In the genomic region with DNA sequence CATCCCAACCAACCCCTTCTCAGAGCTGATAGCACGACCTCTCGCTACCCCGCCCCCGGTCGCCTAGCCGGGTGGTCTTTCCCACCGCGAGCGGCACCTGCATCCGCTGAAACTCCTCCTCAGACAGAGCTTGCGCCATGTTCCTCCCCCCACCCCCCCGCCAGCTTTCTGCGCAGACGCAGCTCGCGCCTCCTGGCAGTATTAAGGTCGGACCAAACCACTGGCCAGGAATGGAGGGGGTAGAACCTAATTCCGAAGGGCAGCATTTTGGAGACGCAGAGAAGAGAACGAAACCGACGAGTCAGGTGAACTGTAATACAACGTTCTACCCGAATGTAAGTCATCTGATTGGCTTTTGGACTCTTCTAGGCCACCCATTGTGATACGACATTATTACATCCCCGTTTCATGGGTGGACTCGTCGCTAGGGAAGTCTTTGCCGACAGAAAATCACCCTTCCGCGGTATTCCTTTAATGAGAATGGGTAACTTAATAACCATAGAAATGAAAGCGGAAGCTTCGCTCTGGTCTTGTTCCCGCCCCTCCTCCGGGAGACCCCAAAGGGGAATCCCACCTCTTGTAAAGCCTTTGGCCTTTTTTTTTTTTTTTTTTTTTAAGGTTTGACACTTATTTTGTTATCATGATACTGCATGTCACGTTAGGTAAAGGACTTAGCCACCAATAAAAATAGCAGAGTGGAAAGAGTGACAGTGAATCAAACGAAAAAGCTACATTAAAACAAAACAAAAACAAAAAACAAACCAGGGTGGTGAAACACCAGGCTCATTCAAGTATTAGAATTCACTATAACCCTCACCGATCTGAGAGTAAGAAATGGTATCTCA, we compare ENCODE assay signal across 8 cellular contexts. TPM values are rescaled to one million over a fixed set of nuclear protein-coding genes. Genes with fewer than 3 reads are reported as not detected.
A peak's percentile ranks its signal among the peaks of the same experiment; 100 is the strongest.
DNase-seq lines count a peak whose midpoint lies in the region; ATAC-seq and TF ChIP-seq lines count a peak whose summit lies in the region.

A gene with protein sequence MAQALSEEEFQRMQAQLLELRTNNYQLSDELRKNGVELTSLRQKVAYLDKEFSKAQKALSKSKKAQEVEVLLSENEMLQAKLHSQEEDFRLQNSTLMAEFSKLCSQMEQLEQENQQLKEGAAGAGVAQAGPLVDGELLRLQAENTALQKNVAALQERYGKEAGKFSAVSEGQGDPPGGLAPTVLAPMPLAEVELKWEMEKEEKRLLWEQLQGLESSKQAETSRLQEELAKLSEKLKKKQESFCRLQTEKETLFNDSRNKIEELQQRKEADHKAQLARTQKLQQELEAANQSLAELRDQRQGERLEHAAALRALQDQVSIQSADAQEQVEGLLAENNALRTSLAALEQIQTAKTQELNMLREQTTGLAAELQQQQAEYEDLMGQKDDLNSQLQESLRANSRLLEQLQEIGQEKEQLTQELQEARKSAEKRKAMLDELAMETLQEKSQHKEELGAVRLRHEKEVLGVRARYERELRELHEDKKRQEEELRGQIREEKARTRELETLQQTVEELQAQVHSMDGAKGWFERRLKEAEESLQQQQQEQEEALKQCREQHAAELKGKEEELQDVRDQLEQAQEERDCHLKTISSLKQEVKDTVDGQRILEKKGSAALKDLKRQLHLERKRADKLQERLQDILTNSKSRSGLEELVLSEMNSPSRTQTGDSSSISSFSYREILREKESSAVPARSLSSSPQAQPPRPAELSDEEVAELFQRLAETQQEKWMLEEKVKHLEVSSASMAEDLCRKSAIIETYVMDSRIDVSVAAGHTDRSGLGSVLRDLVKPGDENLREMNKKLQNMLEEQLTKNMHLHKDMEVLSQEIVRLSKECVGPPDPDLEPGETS (minus strand): TSS at position 174 of the 845 bp plus-strand sequence. CDS start 35 bp downstream, at position 139.

- no peaks in the 10 kb centered on the region for H3K36me3 ChIP-seq in colonic mucosa

- H3K4me3 ChIP-seq in colonic mucosa: peak within 1 kb of the TSS; percentile 60

- no peaks in the 10 kb centered on the region for H3K27me3 ChIP-seq in colonic mucosa

- peak; percentile 78 for TF ChIP-seq POLR2A in GM19099 (IDR thresholded peaks at IDR 0.05; ENCODE audit: extremely low read depth, insufficient read length, low read depth)

- H3K4me1 ChIP-seq in colonic mucosa: no peaks in the 10 kb centered on the region

- H3K27ac ChIP-seq in colonic mucosa: peak within 1 kb of the TSS; percentile 71

- DNase-seq in AML-193 (lab: John Stamatoyannopoulos, UW) (peak; percentile 51 to 64), NCI-H526 (lab: John Stamatoyannopoulos, UW) (peak; percentile 80 to 95), colonic mucosa (peak; percentile 70), left colon (peak; percentile 71 to 76)
- DNase-seq in activated CD4-positive, alpha-beta T cell treated with anti-CD3 and anti-CD28 coated beads for 48 hours: peak; percentile 79
- peak; percentile 72 for DNase-seq in stimulated activated CD4-positive, alpha-beta T cell treated with anti-CD3 and anti-CD28 coated beads, Interleukin-1b, Interleukin-23, amount 100 ng/mL, for 48 hours

- no peaks in the 10 kb centered on the region for H3K9me3 ChIP-seq in colonic mucosa

- ATAC-seq in HG03439 (IDR thresholded peaks at IDR 0.05; ENCODE audit: unreplicated experiment): peak; percentile 83
- ATAC-seq in left colon: peak; percentile 94

- no peak for TF ChIP-seq CTCF in colonic mucosa (IDR thresholded peaks at IDR 0.05)

- peak within 1 kb of the TSS; percentile 66 to 67 for H3K9ac ChIP-seq in colonic mucosa (ENCODE audit: low read depth in 2 of 2, low read length in 2 of 2)

- intact Hi-C loops in colonic mucosa (cut with DNase I) (no loop called here), left colon (cut with DNase I, micrococcal nuclease) (no loop called here)

RNA-seq across cellular contexts. Expression of the gene that starts here (rescaled TPM):
- total RNA-seq in colonic mucosa: 10 to 100 TPM; 32.0 to 36.9 TPM
- total RNA-seq in left colon: 10 to 100 TPM; 37.1 to 45.0 TPM

Comparison
In these comparisons a context has a peak if more than half of its experiments do, and no peak if none do; other contexts are left out.
1. Peak in every context shown above with its lines: DNase-seq, ATAC-seq, H3K4me3 ChIP-seq and H3K27ac ChIP-seq.